Comparison of ENCODE assay signal across 9 cellular contexts in the genomic region with DNA sequence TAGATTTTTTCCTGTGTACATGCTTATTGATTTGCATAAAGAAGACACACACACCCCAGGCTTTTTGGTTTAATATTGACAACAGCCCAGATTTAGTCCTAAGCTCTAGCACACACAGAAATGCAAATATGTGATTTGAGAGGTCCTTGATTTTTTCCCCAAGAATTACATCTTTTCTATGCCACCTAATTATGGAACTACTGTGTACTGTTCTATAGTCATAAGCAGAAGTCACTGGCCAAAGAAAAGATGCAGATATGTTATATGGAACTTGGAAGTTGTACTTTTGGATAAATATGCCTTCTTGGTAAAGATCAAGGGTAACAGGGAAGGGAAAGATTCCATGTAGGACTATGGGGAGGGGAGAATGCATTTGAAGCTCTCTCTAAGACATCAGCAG.
DNase-seq lines count a peak whose midpoint lies in the region; ATAC-seq and TF ChIP-seq lines count a peak whose summit lies in the region.
"Had no signal": no experiment of that assay in that cellular context is flagged by ENCODE, and none has a peak within 500 bp of the region (broad histone marks: within the 10 kb centered on the region; RNA-seq: fewer than 3 reads in every experiment).

No MANE protein-coding gene starts in this region.

- TF ChIP-seq CTCF in psoas muscle (IDR thresholded peaks at IDR 0.05) (no peak), heart left ventricle (IDR thresholded peaks at IDR 0.05) (no peak)

- H3K27ac ChIP-seq in psoas muscle (peak overlapping the region; percentile 65), heart left ventricle (no peak overlapping the region)

- no peak for TF ChIP-seq POLR2A in heart left ventricle (IDR thresholded peaks at IDR 0.05)

- ATAC-seq in GM19043 (IDR thresholded peaks at IDR 0.05; ENCODE audit: low read depth, unreplicated experiment) (peak; percentile 24), HG02623 (IDR thresholded peaks at IDR 0.05; ENCODE audit: unreplicated experiment) (peak; percentile 35), HG03520 (IDR thresholded peaks at IDR 0.05; ENCODE audit: unreplicated experiment) (peak; percentile 31), psoas muscle (no peak), heart left ventricle (no peak), GM18861 (IDR thresholded peaks at IDR 0.05; ENCODE audit: unreplicated experiment) (no peak)

- intact Hi-C loops in psoas muscle (cut with DNase I) = no loop called here
- intact Hi-C loops in heart left ventricle (cut with DNase I) = loop anchor here in 2 of 10 donors (5.0 to 10.0 kb wide), 2 partner anchors 101 to 104 kb away; partner anchors contain the start of gene SETBP1 (in 2 of the 2)

- DNase-seq in psoas muscle (no peak), heart left ventricle (no peak), NOMO-1 treated with DMSO at 0.1 percent for 48 hours (lab: John Stamatoyannopoulos, UW; ENCODE audit: unreplicated experiment) (no peak), OCI-M1 (lab: John Stamatoyannopoulos, UW) (no peak)
- DNase-seq: stimulated activated CD4-positive, alpha-beta T cell treated with anti-CD3 and anti-CD28 coated beads, Interleukin-4, amount 100 ng/mL, for 24 hours had no signal

- H3K36me3 ChIP-seq in psoas muscle (ENCODE audit: insufficient read depth in 1 of 2, low read depth in 1 of 2) (no peaks in the 10 kb centered on the region), heart left ventricle (no peaks in the 10 kb centered on the region)

- H3K9me3 ChIP-seq in psoas muscle (no peaks in the 10 kb centered on the region), heart left ventricle (no peaks in the 10 kb centered on the region)

- peaks cover 59% of the 10 kb centered on the region for H3K4me1 ChIP-seq in psoas muscle
- peaks cover 5 to 47% (median 32%) of the 10 kb centered on the region in 12 donors for H3K4me1 ChIP-seq in heart left ventricle

- H3K4me3 ChIP-seq in psoas muscle (peak overlapping the region; percentile 48), heart left ventricle (peak overlapping the region in 1 of 12 donors; percentile 20)

- no peaks in the 10 kb centered on the region for H3K27me3 ChIP-seq in psoas muscle (ENCODE audit: insufficient read depth in 3 of 3, low read length in 2 of 3)
- peaks cover 0 to 5% (median 0%) of the 10 kb centered on the region in 9 donors for H3K27me3 ChIP-seq in heart left ventricle

Comparison
In these comparisons a context has a peak if more than half of its experiments do, and no peak if none do; other contexts are left out.
1. ATAC-seq: peak in GM19043 (single experiment), HG02623 (single experiment) and HG03520 (single experiment); none in psoas muscle (0 of 4), heart left ventricle (0 of 4) and GM18861 (single experiment).